8 cellular contexts compared by ENCODE assay signal in the genomic region with DNA sequence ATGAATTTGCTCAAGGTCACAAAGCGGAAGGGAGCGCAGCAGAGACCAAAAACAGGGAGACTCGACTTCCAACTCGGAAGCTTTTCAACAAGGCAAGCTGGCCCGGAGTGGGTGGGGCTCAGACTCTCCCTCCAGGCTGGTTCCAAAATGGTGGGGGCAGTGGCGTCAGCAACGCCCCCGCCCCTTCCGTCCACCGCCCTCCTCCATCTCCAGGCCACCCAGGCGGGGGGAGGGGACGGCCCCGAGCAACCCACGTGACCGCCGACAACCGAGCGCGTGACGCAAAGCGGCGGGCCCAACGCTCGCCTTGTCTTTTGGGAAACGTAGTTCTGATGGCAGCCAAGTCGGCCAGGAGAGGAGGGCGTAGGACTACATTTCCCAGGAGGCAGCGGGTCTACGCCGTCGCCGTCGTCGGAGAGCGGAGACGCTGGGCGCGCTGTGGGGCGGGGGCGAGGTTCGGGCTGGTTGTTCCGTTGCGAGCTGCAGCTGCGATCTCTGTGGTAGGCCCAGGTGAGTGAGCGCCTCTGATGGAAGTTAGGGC. TPM values are rescaled to one million over a fixed set of nuclear protein-coding genes. Genes with fewer than 3 reads are reported as not detected.
A peak's percentile ranks its signal among the peaks of the same experiment; 100 is the strongest.
DNase-seq lines count a peak whose midpoint lies in the region; ATAC-seq and TF ChIP-seq lines count a peak whose summit lies in the region.

A gene with protein sequence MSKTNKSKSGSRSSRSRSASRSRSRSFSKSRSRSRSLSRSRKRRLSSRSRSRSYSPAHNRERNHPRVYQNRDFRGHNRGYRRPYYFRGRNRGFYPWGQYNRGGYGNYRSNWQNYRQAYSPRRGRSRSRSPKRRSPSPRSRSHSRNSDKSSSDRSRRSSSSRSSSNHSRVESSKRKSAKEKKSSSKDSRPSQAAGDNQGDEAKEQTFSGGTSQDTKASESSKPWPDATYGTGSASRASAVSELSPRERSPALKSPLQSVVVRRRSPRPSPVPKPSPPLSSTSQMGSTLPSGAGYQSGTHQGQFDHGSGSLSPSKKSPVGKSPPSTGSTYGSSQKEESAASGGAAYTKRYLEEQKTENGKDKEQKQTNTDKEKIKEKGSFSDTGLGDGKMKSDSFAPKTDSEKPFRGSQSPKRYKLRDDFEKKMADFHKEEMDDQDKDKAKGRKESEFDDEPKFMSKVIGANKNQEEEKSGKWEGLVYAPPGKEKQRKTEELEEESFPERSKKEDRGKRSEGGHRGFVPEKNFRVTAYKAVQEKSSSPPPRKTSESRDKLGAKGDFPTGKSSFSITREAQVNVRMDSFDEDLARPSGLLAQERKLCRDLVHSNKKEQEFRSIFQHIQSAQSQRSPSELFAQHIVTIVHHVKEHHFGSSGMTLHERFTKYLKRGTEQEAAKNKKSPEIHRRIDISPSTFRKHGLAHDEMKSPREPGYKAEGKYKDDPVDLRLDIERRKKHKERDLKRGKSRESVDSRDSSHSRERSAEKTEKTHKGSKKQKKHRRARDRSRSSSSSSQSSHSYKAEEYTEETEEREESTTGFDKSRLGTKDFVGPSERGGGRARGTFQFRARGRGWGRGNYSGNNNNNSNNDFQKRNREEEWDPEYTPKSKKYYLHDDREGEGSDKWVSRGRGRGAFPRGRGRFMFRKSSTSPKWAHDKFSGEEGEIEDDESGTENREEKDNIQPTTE (plus strand): TSS at position 448 of the 541 bp plus-strand sequence. CDS start 58,121 bp downstream, outside the sequence.

- peak within 1 kb of the TSS; percentile 89 to 97 for H3K9ac ChIP-seq in liver (ENCODE audit: low read depth in 1 of 2, low read length in 2 of 2)

- H3K4me1 Mint-ChIP-seq in activated CD4-positive, alpha-beta memory T cell treated with anti-CD3 and anti-CD28 coated beads for 36 hours (ENCODE audit: low read depth), result peaks cover 30% of the 10 kb centered on the region

- peak; percentile 100 for DNase-seq in CD1c-positive myeloid dendritic cell (ENCODE audit: extremely low spot score)
- DNase-seq in NCI-H82 treated with DMSO at 0.1 percent for 48 hours (lab: John Stamatoyannopoulos, UW; ENCODE audit: unreplicated experiment), result peak; percentile 99
- DNase-seq in activated CD4-positive, alpha-beta memory T cell treated with anti-CD3 and anti-CD28 coated beads for 36 hours, result peak; percentile 100
- DNase-seq in dermis microvascular lymphatic vessel endothelial cell (ENCODE audit: low read depth in 2 of 2), result peak; percentile 98 to 100
- DNase-seq in stimulated activated CD4-positive, alpha-beta T cell treated with anti-CD3 and anti-CD28 coated beads, Interleukin-4, amount 100 ng/mL, for 24 hours, result peak; percentile 99

- no peak for TF ChIP-seq CTCF in liver (IDR thresholded peaks at IDR 0.05; ENCODE audit: low read depth, low read length, missing input control)

- intact Hi-C loops in activated CD4-positive, alpha-beta memory T cell treated with anti-CD3 and anti-CD28 coated beads for 36 hours (cut with micrococcal nuclease), result loop anchor here (1.0 to 5.0 kb wide), 9 partner anchors 37 to 1253 kb away; partner anchors contain the start of genes AGO3, OSCP1 and TRAPPC3

- under 1% methylated on average over 45 of the region's 45 CpGs for WGBS in liver

- no peaks in the 10 kb centered on the region for H3K9me3 ChIP-seq in liver (ENCODE audit: control insufficient read depth in 4 of 4, low read length in 3 of 4)

- peak within 1 kb of the TSS; percentile 93 to 98 for H3K27ac ChIP-seq in liver (ENCODE audit: low read depth in 1 of 2, low read length in 2 of 2)

- H3K4me3 Mint-ChIP-seq in activated CD4-positive, alpha-beta memory T cell treated with anti-CD3 and anti-CD28 coated beads for 36 hours, result peak within 1 kb of the TSS; percentile 99

- H3K27me3 Mint-ChIP-seq in activated CD4-positive, alpha-beta memory T cell treated with anti-CD3 and anti-CD28 coated beads for 36 hours, result no peaks in the 10 kb centered on the region

- no peaks in the 10 kb centered on the region for H3K9me3 Mint-ChIP-seq in activated CD4-positive, alpha-beta memory T cell treated with anti-CD3 and anti-CD28 coated beads for 36 hours

- ATAC-seq in GM19438 (IDR thresholded peaks at IDR 0.05; ENCODE audit: low read depth, unreplicated experiment) (peak; percentile 91), HG03575 (IDR thresholded peaks at IDR 0.05; ENCODE audit: extremely low read depth, insufficient number of reproducible peaks, low FRiP score, unreplicated experiment) (peak; percentile 75)

- no peaks in the 10 kb centered on the region for H3K27me3 ChIP-seq in liver (ENCODE audit: control insufficient read depth in 4 of 4, insufficient read depth in 4 of 4, low read length in 3 of 4)

- peaks cover 23% of the 10 kb centered on the region for H3K36me3 Mint-ChIP-seq in activated CD4-positive, alpha-beta memory T cell treated with anti-CD3 and anti-CD28 coated beads for 36 hours

- CTCF ChIA-PET in activated CD4-positive, alpha-beta memory T cell treated with anti-CD3 and anti-CD28 coated beads for 36 hours (lab: Charles Lee), result interaction anchor here (0.8 to 3.0 kb wide), 10 partner anchors 34 to 226 kb away, joined by 3 to 37 read pairs (median 6); partner anchors contain the start of genes MAP7D1, OSCP1 and TRAPPC3

- H3K27ac Mint-ChIP-seq in activated CD4-positive, alpha-beta memory T cell treated with anti-CD3 and anti-CD28 coated beads for 36 hours, result peak within 1 kb of the TSS; percentile 100

- TF ChIP-seq RAD21 in liver (IDR thresholded peaks at IDR 0.05), result peak; percentile 8 to 43

- peaks cover 0 to 30% (median 22%) of the 10 kb centered on the region in 4 donors for H3K4me1 ChIP-seq in liver (ENCODE audit: control insufficient read depth in 4 of 4, insufficient read depth in 4 of 4, low read length in 3 of 4)

- H3K4me3 ChIP-seq in liver (ENCODE audit: low read depth in 1 of 3, low read length in 3 of 3), result peak within 1 kb of the TSS; percentile 74 to 99 (median 94)

- POLR2A ChIA-PET in activated CD4-positive, alpha-beta memory T cell treated with anti-CD3 and anti-CD28 coated beads for 36 hours (lab: Charles Lee), result interaction anchor here (0.6 to 3.7 kb wide), 15 partner anchors 10 to 240 kb away, joined by 3 to 35 read pairs (median 4); partner anchors contain the start of genes MAP7D1, SH3D21 and TRAPPC3

- peaks cover 1 to 4% (median 3%) of the 10 kb centered on the region in 4 donors for H3K36me3 ChIP-seq in liver (ENCODE audit: control insufficient read depth in 4 of 4, insufficient read depth in 3 of 4, low read depth in 1 of 4, low read length in 3 of 4)

TF ChIP-seq in liver, 16 proteins besides CTCF, POLR2A, EP300 and RAD21 (continues in another document):
- peak; percentile 80 for TF ChIP-seq TAF1 (conservative IDR thresholded peaks at IDR 0.05)
- TF ChIP-seq FOXA2 (IDR thresholded peaks at IDR 0.05), result no peak
- TF ChIP-seq NR2F2 (IDR thresholded peaks at IDR 0.05), result no peak
- TF ChIP-seq YY1 (IDR thresholded peaks at IDR 0.05), result peak; percentile 97
- TF ChIP-seq GABPA (IDR thresholded peaks at IDR 0.05 in 1 of 2, conservative IDR thresholded peaks at IDR 0.05 in 1 of 2), result peak in 1 of 2 donors; percentile 81
- peak; percentile 55 for TF ChIP-seq REST (IDR thresholded peaks at IDR 0.05)
- TF ChIP-seq ATF3 (IDR thresholded peaks at IDR 0.05), result no peak
- no peak for TF ChIP-seq ZBTB33 (IDR thresholded peaks at IDR 0.05)
- no peak for TF ChIP-seq JUND (IDR thresholded peaks at IDR 0.05)
- TF ChIP-seq FOXA1 (IDR thresholded peaks at IDR 0.05), result no peak
- no peak for TF ChIP-seq HNF4G (IDR thresholded peaks at IDR 0.05)

RNA-seq across cellular contexts. Expression of the gene that starts here (rescaled TPM):
- 100 to 1,000 TPM; 135 to 138 TPM for total RNA-seq in activated CD4-positive, alpha-beta memory T cell treated with anti-CD3 and anti-CD28 coated beads for 36 hours
- total RNA-seq in dermis microvascular lymphatic vessel endothelial cell (115 and 117 TPM in 2 replicates), liver (10 to 100 TPM; 48.9 to 55.1 TPM)
- polyA plus RNA-seq in liver, result 10 to 100 TPM; 21.3 to 42.8 TPM

Comparison
In these comparisons a context has a peak if more than half of its experiments do, and no peak if none do; other contexts are left out.
1. Peak in every context shown above with its lines: DNase-seq, ATAC-seq, H3K4me3 ChIP-seq and H3K27ac ChIP-seq.